In genomic region chr11:65439331-65440181, GRCh38 we compare ENCODE assay signal across 1 cellular context.
A peak's percentile ranks its signal among the peaks of the same experiment; 100 is the strongest.
TF ChIP-seq lines count a peak whose summit lies in the region.

No MANE protein-coding gene starts in this region.

TF ChIP-seq in K562, 482 proteins besides CTCF, POLR2A, EP300 and RAD21 (continued from another document and continues in another):
- TF ChIP-seq, protein P1, sequence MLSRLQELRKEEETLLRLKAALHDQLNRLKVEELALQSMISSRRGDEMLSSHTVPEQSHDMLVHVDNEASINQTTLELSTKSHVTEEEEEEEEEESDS (CRISPR knock-in tag; IDR thresholded peaks at IDR 0.05) = no peak
- TF ChIP-seq SMAD3 (CRISPR knock-in tag; conservative IDR thresholded peaks at IDR 0.05) = no peak
- TF ChIP-seq CREB5 (CRISPR knock-in tag; IDR thresholded peaks at IDR 0.05) = no peak
- no peak for TF ChIP-seq ETV1 (tag; conservative IDR thresholded peaks at IDR 0.05; ENCODE audit: low read depth)
- no peak for TF ChIP-seq ZNF140 (CRISPR knock-in tag; IDR thresholded peaks at IDR 0.05)
- no peak for TF ChIP-seq TAF7 (tag; IDR thresholded peaks at IDR 0.05)
- TF ChIP-seq HES1 (IDR thresholded peaks at IDR 0.05; ENCODE audit: low read depth) = no peak
- TF ChIP-seq, protein P2, sequence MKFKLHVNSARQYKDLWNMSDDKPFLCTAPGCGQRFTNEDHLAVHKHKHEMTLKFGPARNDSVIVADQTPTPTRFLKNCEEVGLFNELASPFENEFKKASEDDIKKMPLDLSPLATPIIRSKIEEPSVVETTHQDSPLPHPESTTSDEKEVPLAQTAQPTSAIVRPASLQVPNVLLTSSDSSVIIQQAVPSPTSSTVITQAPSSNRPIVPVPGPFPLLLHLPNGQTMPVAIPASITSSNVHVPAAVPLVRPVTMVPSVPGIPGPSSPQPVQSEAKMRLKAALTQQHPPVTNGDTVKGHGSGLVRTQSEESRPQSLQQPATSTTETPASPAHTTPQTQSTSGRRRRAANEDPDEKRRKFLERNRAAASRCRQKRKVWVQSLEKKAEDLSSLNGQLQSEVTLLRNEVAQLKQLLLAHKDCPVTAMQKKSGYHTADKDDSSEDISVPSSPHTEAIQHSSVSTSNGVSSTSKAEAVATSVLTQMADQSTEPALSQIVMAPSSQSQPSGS (CRISPR knock-in tag; IDR thresholded peaks at IDR 0.05) = no peak
- TF ChIP-seq ARID4B (CRISPR knock-in tag; IDR thresholded peaks at IDR 0.05) = no peak
- no peak for TF ChIP-seq TFAM (CRISPR knock-in tag; conservative IDR thresholded peaks at IDR 0.05)
- 0 out of 4 replicates have a peak, but pooled peaks of 1 of the 2 experiments have one; percentile 33 for TF ChIP-seq SIN3A (IDR thresholded peaks at IDR 0.05; ENCODE audit: borderline replicate concordance in 2 of 2, control insufficient read depth in 1 of 2, low read depth in 2 of 2, low read length in 2 of 2)
- no peak for TF ChIP-seq PYGO2 (tag; IDR thresholded peaks at IDR 0.05)
- no peak for TF ChIP-seq SAFB2 (IDR thresholded peaks at IDR 0.05; ENCODE audit: borderline replicate concordance, low read depth, low read length, severe bottlenecking)
- TF ChIP-seq ZBED1 (IDR thresholded peaks at IDR 0.05) = no peak
- TF ChIP-seq ZNF586 (CRISPR knock-in tag; conservative IDR thresholded peaks at IDR 0.05) = no peak
- TF ChIP-seq TAF9B (IDR thresholded peaks at IDR 0.05; ENCODE audit: partially characterized antibody) = no peak
- TF ChIP-seq MIER1 (IDR thresholded peaks at IDR 0.05; ENCODE audit: low read depth) = no peak
- no peak for TF ChIP-seq NRF1 (conservative IDR thresholded peaks at IDR 0.05 in 1 of 2, IDR thresholded peaks at IDR 0.05 in 1 of 2)
- no peak for TF ChIP-seq USF2 (CRISPR knock-in tag; IDR thresholded peaks at IDR 0.05)
- no peak for TF ChIP-seq CHAMP1 (IDR thresholded peaks at IDR 0.05)
- TF ChIP-seq ZNF324 (CRISPR knock-in tag; IDR thresholded peaks at IDR 0.05) = no peak
- no peak for TF ChIP-seq TEAD2 (tag; IDR thresholded peaks at IDR 0.05)
- TF ChIP-seq DACH1 (IDR thresholded peaks at IDR 0.05; ENCODE audit: partially characterized antibody) = no peak
- no peak for TF ChIP-seq ELF2 (CRISPR knock-in tag; IDR thresholded peaks at IDR 0.05)
- TF ChIP-seq ZNF212 (CRISPR knock-in tag; IDR thresholded peaks at IDR 0.05) = no peak
- TF ChIP-seq NR3C1 (CRISPR knock-in tag; IDR thresholded peaks at IDR 0.05) = no peak
- no peak for TF ChIP-seq STAG1 (CRISPR knock-in tag; IDR thresholded peaks at IDR 0.05; ENCODE audit: borderline replicate concordance)
- TF ChIP-seq PRPF4 (IDR thresholded peaks at IDR 0.05; ENCODE audit: insufficient read depth, low read depth, low read length, poor library complexity, severe bottlenecking) = no peak
- TF ChIP-seq, protein P3, sequence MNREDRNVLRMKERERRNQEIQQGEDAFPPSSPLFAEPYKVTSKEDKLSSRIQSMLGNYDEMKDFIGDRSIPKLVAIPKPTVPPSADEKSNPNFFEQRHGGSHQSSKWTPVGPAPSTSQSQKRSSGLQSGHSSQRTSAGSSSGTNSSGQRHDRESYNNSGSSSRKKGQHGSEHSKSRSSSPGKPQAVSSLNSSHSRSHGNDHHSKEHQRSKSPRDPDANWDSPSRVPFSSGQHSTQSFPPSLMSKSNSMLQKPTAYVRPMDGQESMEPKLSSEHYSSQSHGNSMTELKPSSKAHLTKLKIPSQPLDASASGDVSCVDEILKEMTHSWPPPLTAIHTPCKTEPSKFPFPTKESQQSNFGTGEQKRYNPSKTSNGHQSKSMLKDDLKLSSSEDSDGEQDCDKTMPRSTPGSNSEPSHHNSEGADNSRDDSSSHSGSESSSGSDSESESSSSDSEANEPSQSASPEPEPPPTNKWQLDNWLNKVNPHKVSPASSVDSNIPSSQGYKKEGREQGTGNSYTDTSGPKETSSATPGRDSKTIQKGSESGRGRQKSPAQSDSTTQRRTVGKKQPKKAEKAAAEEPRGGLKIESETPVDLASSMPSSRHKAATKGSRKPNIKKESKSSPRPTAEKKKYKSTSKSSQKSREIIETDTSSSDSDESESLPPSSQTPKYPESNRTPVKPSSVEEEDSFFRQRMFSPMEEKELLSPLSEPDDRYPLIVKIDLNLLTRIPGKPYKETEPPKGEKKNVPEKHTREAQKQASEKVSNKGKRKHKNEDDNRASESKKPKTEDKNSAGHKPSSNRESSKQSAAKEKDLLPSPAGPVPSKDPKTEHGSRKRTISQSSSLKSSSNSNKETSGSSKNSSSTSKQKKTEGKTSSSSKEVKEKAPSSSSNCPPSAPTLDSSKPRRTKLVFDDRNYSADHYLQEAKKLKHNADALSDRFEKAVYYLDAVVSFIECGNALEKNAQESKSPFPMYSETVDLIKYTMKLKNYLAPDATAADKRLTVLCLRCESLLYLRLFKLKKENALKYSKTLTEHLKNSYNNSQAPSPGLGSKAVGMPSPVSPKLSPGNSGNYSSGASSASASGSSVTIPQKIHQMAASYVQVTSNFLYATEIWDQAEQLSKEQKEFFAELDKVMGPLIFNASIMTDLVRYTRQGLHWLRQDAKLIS (CRISPR knock-in tag; IDR thresholded peaks at IDR 0.05) = no peak
- no peak for TF ChIP-seq ZNF274 (IDR thresholded peaks at IDR 0.05; ENCODE audit: borderline replicate concordance, low read depth, low read length)
- no peak for TF ChIP-seq PBX2 (CRISPR knock-in tag; IDR thresholded peaks at IDR 0.05; ENCODE audit: low read depth)
- 0 out of 2 replicates have a peak, but pooled peaks have one; percentile 33 for TF ChIP-seq PBX2 (tag; conservative IDR thresholded peaks at IDR 0.05; ENCODE audit: low read depth)
- TF ChIP-seq ETS1 (conservative IDR thresholded peaks at IDR 0.05; ENCODE audit: control insufficient read depth, low read depth, low read length) = no peak
- TF ChIP-seq ILF3 (IDR thresholded peaks at IDR 0.05; ENCODE audit: borderline replicate concordance) = no peak
- TF ChIP-seq ZNF75A (CRISPR knock-in tag; IDR thresholded peaks at IDR 0.05) = no peak
- no peak for TF ChIP-seq ERF (CRISPR knock-in tag; IDR thresholded peaks at IDR 0.05)
- 0 out of 2 replicates have a peak, but pooled peaks have one; percentile 34 for TF ChIP-seq ADNP (tag; IDR thresholded peaks at IDR 0.05)
- no peak for TF ChIP-seq SMARCE1 (IDR thresholded peaks at IDR 0.05)
- TF ChIP-seq CEBPG (CRISPR knock-in tag; IDR thresholded peaks at IDR 0.05) = no peak
- no peak for TF ChIP-seq CEBPG (tag; conservative IDR thresholded peaks at IDR 0.05 in 1 of 2, IDR thresholded peaks at IDR 0.05 in 1 of 2)
- peak; percentile 11 for TF ChIP-seq SUPT5H (IDR thresholded peaks at IDR 0.05)
- TF ChIP-seq ETS2 (tag; IDR thresholded peaks at IDR 0.05; ENCODE audit: borderline replicate concordance, poor library complexity, severe bottlenecking) = no peak
